1 cellular context compared by ENCODE assay signal in the genomic region with DNA sequence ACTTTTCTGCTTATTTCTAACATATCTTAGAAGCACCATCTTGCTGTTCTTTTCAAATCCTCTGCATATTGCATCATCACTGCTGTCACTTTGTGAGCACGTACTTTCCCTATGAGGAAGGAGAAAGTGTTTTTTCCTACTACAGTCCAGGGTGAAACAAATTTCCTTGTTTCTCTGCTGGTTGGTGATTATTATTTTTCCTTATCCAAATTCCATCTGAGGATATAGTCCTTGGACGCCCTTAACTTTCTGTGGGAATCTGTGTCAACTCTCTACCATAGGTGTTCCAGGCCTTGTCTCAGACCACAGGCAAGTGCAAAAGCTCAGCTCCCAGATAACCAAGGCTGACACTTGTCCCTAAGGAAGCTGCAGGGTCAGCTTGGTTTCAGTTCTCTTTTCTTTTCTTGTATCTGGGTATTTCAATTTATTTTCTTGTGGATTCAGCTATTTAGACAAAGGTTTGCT.
TF ChIP-seq lines count a peak whose summit lies in the region.

No MANE protein-coding gene starts in this region.

TF ChIP-seq in K562, 482 proteins besides CTCF, POLR2A, EP300 and RAD21 (continued from another document):
- TF ChIP-seq, protein P1, sequence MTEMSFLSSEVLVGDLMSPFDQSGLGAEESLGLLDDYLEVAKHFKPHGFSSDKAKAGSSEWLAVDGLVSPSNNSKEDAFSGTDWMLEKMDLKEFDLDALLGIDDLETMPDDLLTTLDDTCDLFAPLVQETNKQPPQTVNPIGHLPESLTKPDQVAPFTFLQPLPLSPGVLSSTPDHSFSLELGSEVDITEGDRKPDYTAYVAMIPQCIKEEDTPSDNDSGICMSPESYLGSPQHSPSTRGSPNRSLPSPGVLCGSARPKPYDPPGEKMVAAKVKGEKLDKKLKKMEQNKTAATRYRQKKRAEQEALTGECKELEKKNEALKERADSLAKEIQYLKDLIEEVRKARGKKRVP (CRISPR knock-in tag; IDR thresholded peaks at IDR 0.05): peak; percentile 93
- peak; percentile 73 for TF ChIP-seq JUND (IDR thresholded peaks at IDR 0.05; ENCODE audit: borderline replicate concordance, low read depth, low read length)
- TF ChIP-seq JUND (tag; IDR thresholded peaks at IDR 0.05; ENCODE audit: borderline replicate concordance, low read depth, low read length): peak; percentile 61; the same call in 1 of the 3 replicates
- TF ChIP-seq, protein P2, sequence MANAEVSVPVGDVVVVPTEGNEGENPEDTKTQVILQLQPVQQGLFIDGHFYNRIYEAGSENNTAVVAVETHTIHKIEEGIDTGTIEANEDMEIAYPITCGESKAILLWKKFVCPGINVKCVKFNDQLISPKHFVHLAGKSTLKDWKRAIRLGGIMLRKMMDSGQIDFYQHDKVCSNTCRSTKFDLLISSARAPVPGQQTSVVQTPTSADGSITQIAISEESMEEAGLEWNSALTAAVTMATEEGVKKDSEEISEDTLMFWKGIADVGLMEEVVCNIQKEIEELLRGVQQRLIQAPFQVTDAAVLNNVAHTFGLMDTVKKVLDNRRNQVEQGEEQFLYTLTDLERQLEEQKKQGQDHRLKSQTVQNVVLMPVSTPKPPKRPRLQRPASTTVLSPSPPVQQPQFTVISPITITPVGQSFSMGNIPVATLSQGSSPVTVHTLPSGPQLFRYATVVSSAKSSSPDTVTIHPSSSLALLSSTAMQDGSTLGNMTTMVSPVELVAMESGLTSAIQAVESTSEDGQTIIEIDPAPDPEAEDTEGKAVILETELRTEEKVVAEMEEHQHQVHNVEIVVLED (CRISPR knock-in tag; IDR thresholded peaks at IDR 0.05): peak; percentile 20; the same call in 1 of the 2 replicates
